In the genomic region with DNA sequence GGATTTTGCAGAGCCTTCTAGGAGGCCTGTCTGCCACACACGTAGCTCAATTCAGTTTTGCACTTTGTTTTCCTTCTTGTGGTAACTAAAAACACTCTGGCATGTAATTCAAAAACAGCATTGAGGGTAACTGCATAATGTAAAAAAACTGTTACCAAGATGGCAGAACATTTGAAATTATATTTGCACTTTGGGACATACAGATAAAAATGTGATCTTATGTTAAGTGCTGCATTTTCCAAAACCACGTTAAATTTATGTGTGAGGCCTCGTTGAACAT, we compare ENCODE assay signal across 32 cellular contexts.
"Had no signal": no experiment of that assay in that cellular context is flagged by ENCODE, and none has a peak within 500 bp of the region (broad histone marks: within the 10 kb centered on the region; RNA-seq: fewer than 3 reads in every experiment).

No MANE protein-coding gene starts in this region.

- H3K4me3 Mint-ChIP-seq: activated CD4-positive, alpha-beta memory T cell treated with anti-CD3 and anti-CD28 coated beads, Interleukin-2, amount 10 ng/mL, durations not matched to agents 7 days and 5 days; activated CD4-positive, alpha-beta T cell treated with anti-CD3 and anti-CD28 coated beads for 36 hours; activated CD4-positive, alpha-beta T cell treated with anti-CD3 and anti-CD28 coated beads, Interleukin-2, amount 10 ng/mL, durations not matched to agents 7 days and 5 days; activated CD8-positive, alpha-beta memory T cell treated with anti-CD3 and anti-CD28 coated beads, Interleukin-2, amount 10 ng/mL, durations not matched to agents 7 days and 5 days; activated CD8-positive, alpha-beta T cell treated with anti-CD3 and anti-CD28 coated beads, Interleukin-2, amount 10 ng/mL, durations not matched to agents 7 days and 5 days; activated naive CD4-positive, alpha-beta T cell treated with anti-CD3 and anti-CD28 coated beads for 36 hours; activated naive CD8-positive, alpha-beta T cell treated with anti-CD3 and anti-CD28 coated beads for 36 hours; activated T-cell treated with anti-CD3 and anti-CD28 coated beads, Interleukin-2, amount 50 U/mL, for 24 hours; T-helper 1 cell treated with Interleukin-12 subunit alpha and Interleukin-12 subunit beta and Interleukin-4 antibody, amounts not matched to agents 30 μg/mL and 1 μg/mL, for 36 hours; T-helper 2 cell treated with Interferon-gamma antibody and Interleukin-4, amounts not matched to agents 5 μg/mL and 100 μg/mL, for 36 hours had no signal

- H3K27me3 Mint-ChIP-seq: activated CD4-positive, alpha-beta memory T cell treated with anti-CD3 and anti-CD28 coated beads, Interleukin-2, amount 10 ng/mL, durations not matched to agents 7 days and 5 days; activated CD4-positive, alpha-beta T cell treated with anti-CD3 and anti-CD28 coated beads for 36 hours; activated CD4-positive, alpha-beta T cell treated with anti-CD3 and anti-CD28 coated beads, Interleukin-2, amount 10 ng/mL, durations not matched to agents 7 days and 5 days; activated CD8-positive, alpha-beta memory T cell treated with anti-CD3 and anti-CD28 coated beads, Interleukin-2, amount 10 ng/mL, durations not matched to agents 7 days and 5 days; activated naive CD8-positive, alpha-beta T cell treated with anti-CD3 and anti-CD28 coated beads for 36 hours; activated T-cell treated with anti-CD3 and anti-CD28 coated beads, Interleukin-2, amount 50 U/mL, for 24 hours had no signal

- H3K4me1 Mint-ChIP-seq: activated CD4-positive, alpha-beta memory T cell treated with anti-CD3 and anti-CD28 coated beads, Interleukin-2, amount 10 ng/mL, durations not matched to agents 7 days and 5 days; activated CD4-positive, alpha-beta T cell treated with anti-CD3 and anti-CD28 coated beads, Interleukin-2, amount 10 ng/mL, durations not matched to agents 7 days and 5 days; activated CD8-positive, alpha-beta memory T cell treated with anti-CD3 and anti-CD28 coated beads, Interleukin-2, amount 10 ng/mL, durations not matched to agents 7 days and 5 days had no signal

- H3K27ac Mint-ChIP-seq: activated CD4-positive, alpha-beta memory T cell treated with anti-CD3 and anti-CD28 coated beads, Interleukin-2, amount 10 ng/mL, durations not matched to agents 7 days and 5 days; activated CD4-positive, alpha-beta T cell treated with anti-CD3 and anti-CD28 coated beads for 36 hours; activated CD4-positive, alpha-beta T cell treated with anti-CD3 and anti-CD28 coated beads, Interleukin-2, amount 10 ng/mL, durations not matched to agents 7 days and 5 days; activated CD8-positive, alpha-beta memory T cell treated with anti-CD3 and anti-CD28 coated beads, Interleukin-2, amount 10 ng/mL, durations not matched to agents 7 days and 5 days; activated CD8-positive, alpha-beta T cell treated with anti-CD3 and anti-CD28 coated beads, Interleukin-2, amount 10 ng/mL, durations not matched to agents 7 days and 5 days; activated naive CD4-positive, alpha-beta T cell treated with anti-CD3 and anti-CD28 coated beads for 36 hours; activated naive CD4-positive, alpha-beta T cell treated with anti-CD3 and anti-CD28 coated beads, Interleukin-2, amount 50 U/mL, for 72 hours; activated naive CD8-positive, alpha-beta T cell treated with anti-CD3 and anti-CD28 coated beads for 36 hours; activated T-cell treated with anti-CD3 and anti-CD28 coated beads, Interleukin-2, amount 50 U/mL, for 24 hours; T-helper 1 cell treated with Interleukin-12 subunit alpha and Interleukin-12 subunit beta and Interleukin-4 antibody, amounts not matched to agents 30 μg/mL and 1 μg/mL, for 36 hours; T-helper 2 cell treated with Interferon-gamma antibody and Interleukin-4, amounts not matched to agents 5 μg/mL and 100 μg/mL, for 36 hours had no signal

- DNase-seq: activated CD4-positive, alpha-beta memory T cell treated with anti-CD3 and anti-CD28 coated beads, Interleukin-2, amount 10 ng/mL, durations not matched to agents 7 days and 5 days; activated CD4-positive, alpha-beta T cell treated with anti-CD3 and anti-CD28 coated beads for 1 hour; activated CD4-positive, alpha-beta T cell treated with anti-CD3 and anti-CD28 coated beads for 36 hours; activated CD4-positive, alpha-beta T cell treated with anti-CD3 and anti-CD28 coated beads for 48 hours; activated CD4-positive, alpha-beta T cell treated with anti-CD3 and anti-CD28 coated beads, Interleukin-2, amount 10 ng/mL, durations not matched to agents 7 days and 5 days; activated CD4-positive, alpha-beta T cell treated with anti-CD3 and anti-CD28 coated beads, Interleukin-2, amount 50 U/mL, for 48 hours; activated CD4-positive, CD25-positive, alpha-beta regulatory T cell; activated CD8-positive, alpha-beta memory T cell treated with anti-CD3 and anti-CD28 coated beads for 24 hours; activated CD8-positive, alpha-beta memory T cell treated with anti-CD3 and anti-CD28 coated beads, Interleukin-2, amount 10 ng/mL, durations not matched to agents 7 days and 5 days; activated CD8-positive, alpha-beta memory T cell treated with anti-CD3 and anti-CD28 coated beads, Interleukin-2, amount 50 U/mL, for 48 hours; activated CD8-positive, alpha-beta T cell treated with anti-CD3 and anti-CD28 coated beads, Interleukin-2, amount 10 ng/mL, durations not matched to agents 7 days and 5 days; activated effector memory CD4-positive, alpha-beta T cell treated with anti-CD3 and anti-CD28 coated beads, Interleukin-2, amount 50 U/mL, for 16 hours; activated gamma-delta T cell treated with Interleukin-2 at 50 U/mL for 16 hours; activated naive CD4-positive, alpha-beta T cell; activated naive CD4-positive, alpha-beta T cell treated with anti-CD3 and anti-CD28 coated beads for 36 hours; activated naive CD4-positive, alpha-beta T cell treated with anti-CD3 and anti-CD28 coated beads, Interleukin-2, amount 50 U/mL, for 16 hours; activated naive CD8-positive, alpha-beta T cell treated with anti-CD3 and anti-CD28 coated beads for 36 hours; activated T-cell treated with anti-CD3 and anti-CD28 coated beads, Interleukin-2, amount 50 U/mL, for 24 hours; activated T-cell treated with anti-CD3 and anti-CD28 coated beads, Interleukin-2, amount 50 U/mL, for 48 hours; adrenal gland; amniotic stem cell; aorta; body of pancreas; brain microvascular endothelial cell; central memory CD4-positive, alpha-beta T cell; T-helper 1 cell; T-helper 2 cell; T-helper 9 cell had no signal

- H3K9me3 Mint-ChIP-seq: activated CD4-positive, alpha-beta memory T cell treated with anti-CD3 and anti-CD28 coated beads, Interleukin-2, amount 10 ng/mL, durations not matched to agents 7 days and 5 days; activated CD4-positive, alpha-beta T cell treated with anti-CD3 and anti-CD28 coated beads, Interleukin-2, amount 10 ng/mL, durations not matched to agents 7 days and 5 days; activated naive CD4-positive, alpha-beta T cell treated with anti-CD3 and anti-CD28 coated beads for 36 hours; activated naive CD4-positive, alpha-beta T cell treated with anti-CD3 and anti-CD28 coated beads, Interleukin-2, amount 50 U/mL, for 72 hours; activated naive CD8-positive, alpha-beta T cell treated with anti-CD3 and anti-CD28 coated beads for 36 hours; activated T-cell treated with anti-CD3 and anti-CD28 coated beads, Interleukin-2, amount 50 U/mL, for 24 hours; T-helper 1 cell treated with Interleukin-12 subunit alpha and Interleukin-12 subunit beta and Interleukin-4 antibody, amounts not matched to agents 30 μg/mL and 1 μg/mL, for 36 hours; T-helper 2 cell treated with Interferon-gamma antibody and Interleukin-4, amounts not matched to agents 5 μg/mL and 100 μg/mL, for 36 hours had no signal

- H3K36me3 Mint-ChIP-seq: activated CD8-positive, alpha-beta memory T cell treated with anti-CD3 and anti-CD28 coated beads, Interleukin-2, amount 10 ng/mL, durations not matched to agents 7 days and 5 days; activated naive CD4-positive, alpha-beta T cell treated with anti-CD3 and anti-CD28 coated beads, Interleukin-2, amount 50 U/mL, for 72 hours; activated naive CD8-positive, alpha-beta T cell treated with anti-CD3 and anti-CD28 coated beads for 36 hours had no signal

- ATAC-seq: activated CD4-positive, alpha-beta T cell treated with anti-CD3 and anti-CD28 coated beads for 36 hours; activated CD4-positive, CD25-positive, alpha-beta regulatory T cell treated with anti-CD3 and anti-CD28 coated beads, Interleukin-2, amount 50 U/mL, for 24 hours; activated CD8-positive, alpha-beta memory T cell treated with anti-CD3 and anti-CD28 coated beads, Interleukin-2, amount 10 ng/mL, durations not matched to agents 7 days and 5 days; activated CD8-positive, alpha-beta T cell treated with anti-CD3 and anti-CD28 coated beads, Interleukin-2, amount 10 ng/mL, durations not matched to agents 7 days and 5 days; activated naive CD4-positive, alpha-beta T cell treated with anti-CD3 and anti-CD28 coated beads, Interleukin-2, amount 50 U/mL, for 72 hours; body of pancreas had no signal
